ENCODE assay signal across 24 cellular contexts in the genomic region with DNA sequence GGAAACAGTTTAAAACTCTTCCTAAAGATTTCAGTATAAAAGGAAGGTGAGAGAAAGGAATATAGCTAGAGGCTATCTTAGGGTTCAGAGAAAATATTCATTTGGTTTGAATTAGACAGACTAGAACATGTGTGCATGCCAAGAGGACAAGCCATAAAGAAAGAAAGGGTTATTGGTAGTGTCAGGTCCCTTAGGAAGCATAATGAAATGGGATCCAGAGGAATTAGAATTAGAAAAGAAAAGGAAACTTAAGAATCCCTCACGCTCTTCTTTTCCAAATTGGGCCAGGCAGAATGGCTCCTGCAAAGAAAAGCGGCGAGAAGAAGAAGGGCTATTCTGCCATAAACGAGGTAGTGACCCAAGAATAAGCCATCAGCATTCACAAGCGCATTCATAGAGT. TPM values are rescaled to one million over a fixed set of nuclear protein-coding genes. Genes with fewer than 3 reads are reported as not detected.
DNase-seq lines count a peak whose midpoint lies in the region; ATAC-seq, FAIRE-seq and TF ChIP-seq lines count a peak whose summit lies in the region.
"Had no signal": no experiment of that assay in that cellular context is flagged by ENCODE, and none has a peak within 500 bp of the region (broad histone marks: within the 10 kb centered on the region; RNA-seq: fewer than 3 reads in every experiment).

No MANE protein-coding gene starts in this region.

- peak overlapping the region; percentile 67 for H3K4me3 Mint-ChIP-seq in neural crest cell
- H3K4me3 Mint-ChIP-seq in type B pancreatic cell = peak overlapping the region; percentile 13
- H3K4me3 Mint-ChIP-seq: HFFc6 had no signal

- H2BK120ac ChIP-seq in H1 (replicated peaks; ENCODE audit: low read depth, low read length) = peak overlapping the region; percentile 24

- WGBS in HUES64 = 75% methylated on average over 5 of the region's 5 CpGs
- 75% methylated on average over 5 of the region's 5 CpGs; no CpG with 5 or more reads in 1 of the 2 experiments for WGBS in H1 (ENCODE audit: extremely low coverage in 1 of 2, insufficient coverage in 1 of 2, insufficient read length in 1 of 2, insufficient replicate concordance in 2 of 2, low coverage in 1 of 2, low lambda C conversion rate in 2 of 2, missing lambda C conversion rate in 1 of 2), 2 experiments

- no peak for TF ChIP-seq EP300 in H1 (IDR thresholded peaks at IDR 0.05; ENCODE audit: borderline replicate concordance in 1 of 2, low read depth in 2 of 2, low read length in 2 of 2)

- POLR2A ChIA-PET in H1 (lab: Charles Lee; ENCODE audit: partially characterized antibody) = no interaction called here

- H3K9ac ChIP-seq in HUES64 (ENCODE audit: low read depth, low read length) (no peak overlapping the region), H1 (replicated peaks in 1 of 4; ENCODE audit: extremely low read depth in 1 of 4, low read depth in 3 of 4, low read length in 3 of 4) (no peak overlapping the region)

- 0 out of 2 replicates have a peak overlapping the region, but pooled peaks have one; percentile 54 for H2BK5ac ChIP-seq in H1 (ENCODE audit: low read depth, low read length)

- peaks cover 38% of the 10 kb centered on the region for H3K4me1 Mint-ChIP-seq in neural crest cell
- peaks cover 20% of the 10 kb centered on the region for H3K4me1 Mint-ChIP-seq in type B pancreatic cell (ENCODE audit: unreplicated experiment)

- H3K14ac ChIP-seq in H1 (ENCODE audit: insufficient read length) = no peak overlapping the region

- H3K27me3 Mint-ChIP-seq in neural crest cell (ENCODE audit: low read depth) (peaks cover 7% of the 10 kb centered on the region), type B pancreatic cell (peaks cover 7% of the 10 kb centered on the region)

- H3K36me3 Mint-ChIP-seq in neural crest cell (ENCODE audit: low read depth) = no peaks in the 10 kb centered on the region
- H3K36me3 Mint-ChIP-seq in type B pancreatic cell = no peaks in the 10 kb centered on the region

- TF ChIP-seq RAD21 in H1 (IDR thresholded peaks at IDR 0.05 in 1 of 2, conservative IDR thresholded peaks at IDR 0.05 in 1 of 2; ENCODE audit: low read depth in 2 of 2, low read length in 2 of 2) = no peak

- TF ChIP-seq POLR2A in H1 (IDR thresholded peaks at IDR 0.05; ENCODE audit: control extremely low read depth in 1 of 2, low read depth in 2 of 2, low read length in 2 of 2) = no peak

- peaks cover 21% of the 10 kb centered on the region for H3K4me1 ChIP-seq in HUES64 (ENCODE audit: insufficient read depth, low read length)
- peaks cover 2 to 10% (median 6%) of the 10 kb centered on the region in 4 experiments for H3K4me1 ChIP-seq in H1 (replicated peaks in 1 of 4; ENCODE audit: control insufficient read depth in 3 of 4, insufficient read depth in 4 of 4, low read length in 3 of 4)
- H3K4me1 ChIP-seq: BE2C had no signal

- H3K9me3 ChIP-seq in HUES64 (ENCODE audit: insufficient read depth, low read depth, low read length) = no peaks in the 10 kb centered on the region
- H3K9me3 ChIP-seq in H1 (ENCODE audit: insufficient read depth in 2 of 2, low read depth in 1 of 2, low read length in 1 of 2) = no peaks in the 10 kb centered on the region
- H3K9me3 ChIP-seq: BE2C had no signal

- H4K91ac ChIP-seq in H1 (replicated peaks; ENCODE audit: insufficient read length, low read length) = no peak overlapping the region

- no peak overlapping the region for H4K5ac ChIP-seq in H1 (ENCODE audit: insufficient read length, low read depth, low read length)

- peak overlapping the region; percentile 2 for H3K27ac Mint-ChIP-seq in neural crest cell (ENCODE audit: unreplicated experiment)
- H3K27ac Mint-ChIP-seq in type B pancreatic cell = no peak overlapping the region
- H3K27ac Mint-ChIP-seq: HFFc6 had no signal

- no peak overlapping the region for H4K8ac ChIP-seq in H1 (ENCODE audit: extremely low read depth, insufficient read depth, low read length)

- H3K4me2 ChIP-seq in H1 (ENCODE audit: insufficient read depth in 1 of 2, low read depth in 2 of 2, low read length in 2 of 2) = peak overlapping the region; percentile 5 to 13; a peak in 1 of 4 replicates

- peaks cover 6% of the 10 kb centered on the region for H3K27me3 ChIP-seq in HUES64 (ENCODE audit: insufficient read depth, low read length)
- H3K27me3 ChIP-seq in H1 (replicated peaks in 1 of 4; ENCODE audit: control insufficient read depth in 3 of 4, extremely low read depth in 1 of 4, insufficient read depth in 3 of 4, low read length in 3 of 4) = no peaks in the 10 kb centered on the region

- H3K9me3 Mint-ChIP-seq in neural crest cell (no peaks in the 10 kb centered on the region), type B pancreatic cell (no peaks in the 10 kb centered on the region)
- H3K9me3 Mint-ChIP-seq: HFFc6 had no signal

- no peak overlapping the region for H3K4ac ChIP-seq in H1 (replicated peaks; ENCODE audit: insufficient read length, low read depth, low read length)

- no peaks in the 10 kb centered on the region for H3K79me2 ChIP-seq in H1 (ENCODE audit: control insufficient read depth in 1 of 2, insufficient read depth in 2 of 2, low read length in 2 of 2)

- H2AK5ac ChIP-seq in H1 (ENCODE audit: low read depth, low read length) = no peak overlapping the region

- H3K56ac ChIP-seq in H1 (replicated peaks; ENCODE audit: insufficient read length, low read depth, low read length) = no peak overlapping the region

- no peak overlapping the region for H3K18ac ChIP-seq in H1 (ENCODE audit: extremely low read depth, low read length)

- CTCF ChIA-PET in H1 (lab: Charles Lee; ENCODE audit: partially characterized antibody) = interaction anchor here (0.5 to 1.6 kb wide), 5 partner anchors 11 to 635 kb away, joined by 3 to 4 read pairs (median 3); no protein-coding TSS in a partner anchor

- H3K23ac ChIP-seq in H1 (ENCODE audit: insufficient read length) = no peak overlapping the region

- no peaks in the 10 kb centered on the region for H4K20me1 ChIP-seq in H1 (replicated peaks in 1 of 2; ENCODE audit: control insufficient read depth in 1 of 2, insufficient read depth in 2 of 2, low read length in 2 of 2)

- H2BK15ac ChIP-seq in H1 (ENCODE audit: low read length) = no peak overlapping the region

- H3K4me3 ChIP-seq in HUES64 (ENCODE audit: low read length) (no peak overlapping the region), H1 (ENCODE audit: extremely low read depth in 1 of 4, insufficient read depth in 2 of 4, low read depth in 3 of 4, low read length in 4 of 4) (no peak overlapping the region)
- H3K4me3 ChIP-seq: SK-N-MC had no signal

- no peak for ATAC-seq in HG03039 (IDR thresholded peaks at IDR 0.05; ENCODE audit: unreplicated experiment)

- H3K27ac ChIP-seq in HUES64 (ENCODE audit: low read depth, low read length) (peak overlapping the region; percentile 68; the same call in 1 of the 2 replicates), H1 (ENCODE audit: low read depth, low read length) (no peak overlapping the region)
- H3K27ac ChIP-seq: SK-N-MC had no signal

- H3K36me3 ChIP-seq in HUES64 (ENCODE audit: insufficient read depth, low read length) (no peaks in the 10 kb centered on the region), H1 (ENCODE audit: control insufficient read depth in 2 of 4, insufficient read depth in 4 of 4, low read length in 3 of 4) (no peaks in the 10 kb centered on the region)
- H3K36me3 ChIP-seq: BE2C had no signal

- H2BK12ac ChIP-seq in H1 (ENCODE audit: low read depth, low read length) = no peak overlapping the region

- TF ChIP-seq CTCF in H1 (IDR thresholded peaks at IDR 0.05; ENCODE audit: control extremely low read depth in 1 of 3, insufficient read depth in 1 of 3, low read depth in 1 of 3, low read length in 3 of 3) (no peak), neural crest cell (conservative IDR thresholded peaks at IDR 0.05) (no peak), type B pancreatic cell (conservative IDR thresholded peaks at IDR 0.05) (no peak), GM10266 (IDR thresholded peaks at IDR 0.05; ENCODE audit: control insufficient read depth, insufficient read depth, low read depth, missing control alignments) (no peak)

- no peak for FAIRE-seq in H1 (lab: Jason Lieb, UNC)

- no peak overlapping the region for H2AFZ ChIP-seq in H1 (ENCODE audit: low read length)

- no peaks in the 10 kb centered on the region for H3K79me1 ChIP-seq in H1 (ENCODE audit: low read depth, low read length)

- no peak overlapping the region for H2BK20ac ChIP-seq in H1 (ENCODE audit: low read length)

- DNase-seq in H1 (ENCODE audit: low read depth in 1 of 2, low spot score in 2 of 2) (no peak), neural crest cell (ENCODE audit: low read depth, low spot score) (no peak), type B pancreatic cell (ENCODE audit: extremely low spot score, unreplicated experiment) (no peak), GM10266 (ENCODE audit: extremely low spot score) (no peak)
- DNase-seq in NK-92 treated with Interleukin-12 subunit alpha and Interleukin-12 subunit beta, amount 100 ng/mL, for 24 hours (lab: John Stamatoyannopoulos, UW) = no peak
- DNase-seq: BE2C, EL, GF-D8, H7, HFFc6, KG1, NCI-H1092, NCI-H1436 treated with DMSO at 0.1 percent for 48 hours, NCI-H2029, NCI-H226, NCI-H524, NCI-H82, OCI-M1, RPMI8226, SHP77 had no signal

- peaks cover 9% of the 10 kb centered on the region for H3K23me2 ChIP-seq in H1 (ENCODE audit: low read depth, low read length)

TF ChIP-seq in H1, 55 proteins besides CTCF, POLR2A, EP300 and RAD21 (continues in another document):
- TF ChIP-seq CHD1 (IDR thresholded peaks at IDR 0.05; ENCODE audit: low read depth, low read length) = no peak
- TF ChIP-seq BRCA1 (IDR thresholded peaks at IDR 0.05; ENCODE audit: low read depth, low read length) = no peak
- no peak for TF ChIP-seq CEBPB (IDR thresholded peaks at IDR 0.05; ENCODE audit: low read depth, low read length)
- TF ChIP-seq RXRA (IDR thresholded peaks at IDR 0.05; ENCODE audit: insufficient read depth, low read depth, low read length) = no peak
- TF ChIP-seq POLR2AphosphoS5 (IDR thresholded peaks at IDR 0.05; ENCODE audit: low read depth, low read length) = no peak
- no peak for TF ChIP-seq EZH2 (IDR thresholded peaks at IDR 0.05; ENCODE audit: low read depth, low read length, severe bottlenecking)
- TF ChIP-seq FOSL1 (IDR thresholded peaks at IDR 0.05; ENCODE audit: insufficient read depth, low read depth, low read length) = no peak
- TF ChIP-seq SAP30 (IDR thresholded peaks at IDR 0.05; ENCODE audit: insufficient read depth, insufficient replicate concordance, low read length) = no peak

RNA-seq across cellular contexts. Expression of gene ABCG2, which starts 4.8 kb away (rescaled TPM):
- polyA plus RNA-seq in HUES64 (2013, experiment 1 of 2) = 2.7 TPM
- polyA plus RNA-seq in HUES64 (2013, experiment 2 of 2) = 2.5 TPM
- 3.4 and 4.6 TPM in 2 replicates for total RNA-seq in H1 (2021; fragmentation: NEBNext Ultra II Directional; extraction: Animal tissue kit (Norgen Biotek cat#: 25700))
- 1.5 and 2.4 TPM in 2 replicates for polyA plus RNA-seq in H1 (2011; rRNA removed)
- 2.6 TPM for polyA plus RNA-seq in H1 (2011; cell fraction: cytosol; rRNA removed)
- 1.5 TPM for polyA plus RNA-seq in H1 (2011; cell fraction: nucleus; rRNA removed)
- polyA plus RNA-seq in H1 (2012, experiment 1 of 2) = 1.9 to 3.0 TPM (median 2.8 TPM) in 4 replicates
- 0.28 TPM for polyA plus RNA-seq in H1 (2012, experiment 2 of 2)
- 5.3 TPM for polyA plus RNA-seq in H1 (2013, experiment 1 of 2)
- 5.4 TPM for polyA plus RNA-seq in H1 (2013, experiment 2 of 2)
- 4.3 and 5.2 TPM in 2 replicates for polyA minus RNA-seq in H1 (2011; rRNA and poly(A)+ RNA removed)
- polyA minus RNA-seq in H1 (2011; cell fraction: cytosol; rRNA and poly(A)+ RNA removed) = 3.5 TPM
- 2.8 TPM for polyA minus RNA-seq in H1 (2011; cell fraction: nucleus; rRNA and poly(A)+ RNA removed)
- total RNA-seq in neural crest cell = 5.1 and 5.3 TPM in 2 replicates
- 21.5 and 77.7 TPM in 2 replicates for total RNA-seq in type B pancreatic cell (ENCODE audit: low replicate concordance)
- total RNA-seq: A673 had no signal
